1 cellular context compared by ENCODE assay signal in genomic region chr11:74592441-74593362, GRCh38.
TF ChIP-seq lines count a peak whose summit lies in the region.

POLD3 (plus strand) TSS chr11:74592582; CDS start chr11:74592659, 77 bp downstream.

TF ChIP-seq in HEK293, 187 proteins besides CTCF, POLR2A, EP300 and RAD21 (continued from another document and continues in another):
- TF ChIP-seq ZNF701 (tag by site-specific recombination; IDR thresholded peaks at IDR 0.05) (no peak), ZNF174 (tag by site-specific recombination; IDR thresholded peaks at IDR 0.05) (no peak), SCRT2 (tag by site-specific recombination; IDR thresholded peaks at IDR 0.05) (peak; percentile 32; the same call in 1 of the 2 replicates), ZNF629 (tag by site-specific recombination; IDR thresholded peaks at IDR 0.05) (peak; percentile 55; the same call in 1 of the 2 replicates), ZFHX2 (tag by site-specific recombination; conservative IDR thresholded peaks at IDR 0.05) (peak; percentile 47), ZNF660 (tag by site-specific recombination; IDR thresholded peaks at IDR 0.05) (no peak), ZNF37A (tag by site-specific recombination; IDR thresholded peaks at IDR 0.05) (no peak), ZNF155 (tag by site-specific recombination; IDR thresholded peaks at IDR 0.05) (no peak), OSR2 (tag by site-specific recombination; IDR thresholded peaks at IDR 0.05) (no peak), ZSCAN30 (tag by site-specific recombination; IDR thresholded peaks at IDR 0.05) (no peak), ZNF248 (tag by site-specific recombination; IDR thresholded peaks at IDR 0.05) (no peak), GLIS1 (tag by site-specific recombination; IDR thresholded peaks at IDR 0.05) (peak; percentile 27; the same call in 1 of the 2 replicates), ZNF148 (tag by site-specific recombination; IDR thresholded peaks at IDR 0.05; ENCODE audit: borderline replicate concordance) (no peak), KLF17 (tag by site-specific recombination; IDR thresholded peaks at IDR 0.05) (0 out of 2 replicates have a peak, but pooled peaks have one; percentile 65), PRDM2 (tag by site-specific recombination; IDR thresholded peaks at IDR 0.05; ENCODE audit: borderline replicate concordance) (no peak), ZBTB26 (tag by site-specific recombination; optimal IDR thresholded peaks at IDR 0.05) (peak; percentile 47), SP7 (tag by site-specific recombination; IDR thresholded peaks at IDR 0.05) (peak; percentile 41; the same call in 1 of the 2 replicates), ZNF423 (tag by site-specific recombination; IDR thresholded peaks at IDR 0.05) (no peak), ZNF416 (tag by site-specific recombination; IDR thresholded peaks at IDR 0.05) (no peak), ZNF76 (tag by site-specific recombination; IDR thresholded peaks at IDR 0.05; ENCODE audit: borderline replicate concordance, low read depth) (peak; percentile 67), ZFP37 (tag by site-specific recombination; IDR thresholded peaks at IDR 0.05) (0 out of 2 replicates have a peak, but pooled peaks have one; percentile 58), ZNF488 (tag by site-specific recombination; IDR thresholded peaks at IDR 0.05) (no peak), ZNF169 (tag by site-specific recombination; IDR thresholded peaks at IDR 0.05) (no peak), SP3 (tag by site-specific recombination; IDR thresholded peaks at IDR 0.05) (peak; percentile 78), ZNF549 (tag by site-specific recombination; IDR thresholded peaks at IDR 0.05) (no peak), ZIC2 (tag by site-specific recombination; IDR thresholded peaks at IDR 0.05) (no peak), BCL6B (tag by site-specific recombination; IDR thresholded peaks at IDR 0.05) (no peak), ZBTB49 (tag by site-specific recombination; IDR thresholded peaks at IDR 0.05; ENCODE audit: low read depth) (no peak), KLF10 (tag by site-specific recombination; IDR thresholded peaks at IDR 0.05) (0 out of 2 replicates have a peak, but pooled peaks have one; percentile 4), ZNF138 (tag by site-specific recombination; IDR thresholded peaks at IDR 0.05; ENCODE audit: borderline replicate concordance) (no peak), ZNF548 (tag by site-specific recombination; IDR thresholded peaks at IDR 0.05) (no peak), ZNF585B (tag by site-specific recombination; IDR thresholded peaks at IDR 0.05) (no peak), ZBTB17 (tag by site-specific recombination; IDR thresholded peaks at IDR 0.05) (peak; percentile 46), ZNF211 (tag by site-specific recombination; IDR thresholded peaks at IDR 0.05; ENCODE audit: low read depth) (no peak), GLI4 (tag by site-specific recombination; IDR thresholded peaks at IDR 0.05) (no peak), GFI1B (tag by site-specific recombination; IDR thresholded peaks at IDR 0.05) (peak; percentile 79), ZNF501 (tag by site-specific recombination; IDR thresholded peaks at IDR 0.05) (no peak; the same call in 1 of the 2 replicates), ZXDB (tag by site-specific recombination; IDR thresholded peaks at IDR 0.05) (peak; percentile 55), ZBTB7A (tag by site-specific recombination; IDR thresholded peaks at IDR 0.05; ENCODE audit: low read depth) (no peak), KLF1 (tag by site-specific recombination; IDR thresholded peaks at IDR 0.05) (no peak), ZNF280C (tag by site-specific recombination; IDR thresholded peaks at IDR 0.05) (no peak), PATZ1 (tag by site-specific recombination; IDR thresholded peaks at IDR 0.05) (0 out of 2 replicates have a peak, but pooled peaks have one; percentile 24), KLF8 (tag by site-specific recombination; IDR thresholded peaks at IDR 0.05) (peak; percentile 63; the same call in 1 of the 2 replicates), HOXC10 (CRISPR knock-in tag; IDR thresholded peaks at IDR 0.05) (no peak)
